ENCODE assay signal across 16 cellular contexts in genomic region chr1:40876436-40876761, GRCh38. TPM values are rescaled to one million over a fixed set of nuclear protein-coding genes. Genes with fewer than 3 reads are reported as not detected.
A peak's percentile ranks its signal among the peaks of the same experiment; 100 is the strongest.
DNase-seq lines count a peak whose midpoint lies in the region; ATAC-seq, FAIRE-seq and TF ChIP-seq lines count a peak whose summit lies in the region.
"Had no signal": no experiment of that assay in that cellular context is flagged by ENCODE, and none has a peak within 500 bp of the region (broad histone marks: within the 10 kb centered on the region; RNA-seq: fewer than 3 reads in every experiment).

No MANE protein-coding gene starts in this region.

- H2AFZ ChIP-seq in PC-3 (ENCODE audit: low read length), result no peak overlapping the region
- H2AFZ ChIP-seq in MM.1S (ENCODE audit: low read length), result no peak overlapping the region

- peak overlapping the region; percentile 30 for H3K27ac Mint-ChIP-seq in activated T-cell treated with anti-CD3 and anti-CD28 coated beads, Interleukin-2, amount 50 U/mL, for 72 hours
- H3K27ac Mint-ChIP-seq in natural killer cell, result peak overlapping the region; percentile 76 to 86
- H3K27ac Mint-ChIP-seq: CD4-positive, alpha-beta T cell had no signal

- H3K4me2 ChIP-seq in PC-3 (ENCODE audit: low read length) (no peak overlapping the region), MM.1S (ENCODE audit: low read depth, low read length) (no peak overlapping the region)

- peaks cover 6 to 10% of the 10 kb centered on the region in 2 donors for H3K9me3 Mint-ChIP-seq in activated T-cell treated with anti-CD3 and anti-CD28 coated beads, Interleukin-2, amount 50 U/mL, for 72 hours
- no peaks in the 10 kb centered on the region for H3K9me3 Mint-ChIP-seq in natural killer cell

- H3F3A ChIP-seq in PC-3 (ENCODE audit: low read length, unreplicated experiment), result peaks cover 9% of the 10 kb centered on the region
- no peaks in the 10 kb centered on the region for H3F3A ChIP-seq in MM.1S (ENCODE audit: insufficient read depth, low read length)

- FAIRE-seq in D721Med (lab: Jason Lieb, UNC) (no peak), H54 (lab: Jason Lieb, UNC) (no peak)
- FAIRE-seq: TTC549 had no signal

- intact Hi-C loops in PC-3 (cut with micrococcal nuclease) (no loop called here), natural killer cell (cut with micrococcal nuclease) (no loop called here)

- BruUV-seq in PC-3 (replicated peaks; lab: Mats Ljungman, UMichigan), result no TSS peak

- peaks cover 22% of the 10 kb centered on the region for H3K4me1 Mint-ChIP-seq in activated T-cell treated with anti-CD3 and anti-CD28 coated beads, Interleukin-2, amount 50 U/mL, for 72 hours (ENCODE audit: low read depth)
- peaks cover 34 to 42% of the 10 kb centered on the region in 2 donors for H3K4me1 Mint-ChIP-seq in natural killer cell
- H3K4me1 Mint-ChIP-seq: brain had no signal

- no peak overlapping the region for H3K4me3 ChIP-seq in PC-3 (ENCODE audit: low read length)
- no peak overlapping the region for H3K4me3 ChIP-seq in brain microvascular endothelial cell (ENCODE audit: low read depth, low read length)
- H3K4me3 ChIP-seq in MM.1S (ENCODE audit: low read length), result no peak overlapping the region

- H3K27me3 ChIP-seq in PC-3 (ENCODE audit: low read length) (no peaks in the 10 kb centered on the region), brain microvascular endothelial cell (replicated peaks) (no peaks in the 10 kb centered on the region), MM.1S (replicated peaks; ENCODE audit: insufficient read depth, low read length) (no peaks in the 10 kb centered on the region)

- ATAC-seq in activated T-cell treated with anti-CD3 and anti-CD28 coated beads, Interleukin-2, amount 50 U/mL, for 72 hours (replicated peaks in 1 of 2), result no peak
- ATAC-seq in PC-3 (no peak), natural killer cell (no peak)

- no peak overlapping the region for H3K4me3 Mint-ChIP-seq in activated T-cell treated with anti-CD3 and anti-CD28 coated beads, Interleukin-2, amount 50 U/mL, for 72 hours
- no peak overlapping the region for H3K4me3 Mint-ChIP-seq in natural killer cell
- H3K4me3 Mint-ChIP-seq: brain; CD4-positive, alpha-beta T cell had no signal

- no peak for DNase-seq in activated T-cell treated with anti-CD3 and anti-CD28 coated beads, Interleukin-2, amount 50 U/mL, for 72 hours
- DNase-seq in activated T-cell treated with anti-CD3 and anti-CD28 coated beads, Interleukin-2, amount 50 U/mL, for 48 hours, result no peak
- DNase-seq in PC-3, result no peak
- DNase-seq in brain microvascular endothelial cell, result no peak
- no peak for DNase-seq in natural killer cell
- DNase-seq in D721Med (ENCODE audit: insufficient read length, low spot score), result no peak
- no peak for DNase-seq in MM.1S
- no peak for DNase-seq in H54 (ENCODE audit: insufficient read length, low spot score)
- DNase-seq: left cardiac atrium, NCI-H1694, NCI-H2227 treated with DMSO at 0.1 percent for 48 hours, NCI-H82, retina had no signal

- H3K27me3 Mint-ChIP-seq in activated T-cell treated with anti-CD3 and anti-CD28 coated beads, Interleukin-2, amount 50 U/mL, for 72 hours (ENCODE audit: low read depth), result no peaks in the 10 kb centered on the region
- peaks cover 0 to 3% of the 10 kb centered on the region in 2 donors for H3K27me3 Mint-ChIP-seq in natural killer cell (ENCODE audit: low read depth in 2 of 2)
- H3K27me3 Mint-ChIP-seq: CD4-positive, alpha-beta T cell had no signal

- H3K27ac ChIP-seq in PC-3 (ENCODE audit: low read length) (peak overlapping the region; percentile 78), brain microvascular endothelial cell (peak overlapping the region; percentile 6), MM.1S (ENCODE audit: low read length) (no peak overlapping the region)

- TF ChIP-seq CTCF in PC-3 (conservative IDR thresholded peaks at IDR 0.05; ENCODE audit: low read depth, low read length), result no peak
- TF ChIP-seq CTCF in brain microvascular endothelial cell (IDR thresholded peaks at IDR 0.05; ENCODE audit: low read depth, low read length, missing control alignments), result no peak
- TF ChIP-seq CTCF in natural killer cell (IDR thresholded peaks at IDR 0.05), result no peak
- TF ChIP-seq CTCF in D721Med (IDR thresholded peaks at IDR 0.05; ENCODE audit: insufficient read depth, missing control alignments), result no peak
- TF ChIP-seq CTCF in MM.1S (IDR thresholded peaks at IDR 0.05; ENCODE audit: low read length), result no peak

- peaks cover 8% of the 10 kb centered on the region; the same call in 1 of the 2 replicates for H3K36me3 ChIP-seq in PC-3 (ENCODE audit: low read depth, low read length)
- H3K36me3 ChIP-seq in brain microvascular endothelial cell (replicated peaks), result no peaks in the 10 kb centered on the region
- no peaks in the 10 kb centered on the region for H3K36me3 ChIP-seq in MM.1S (replicated peaks; ENCODE audit: insufficient read depth, low read length)

- H3K4me1 ChIP-seq in PC-3 (ENCODE audit: insufficient read depth, low read length), result peaks cover 36% of the 10 kb centered on the region
- H3K4me1 ChIP-seq in MM.1S (ENCODE audit: low read length), result 0 out of 2 replicates have a peak, but pooled peaks cover 5% of the 10 kb centered on the region

- H3K9me3 ChIP-seq in PC-3 (ENCODE audit: low read length) (peaks cover 11% of the 10 kb centered on the region), MM.1S (replicated peaks; ENCODE audit: insufficient read depth, low read length) (no peaks in the 10 kb centered on the region)

- H4K20me1 ChIP-seq in PC-3 (ENCODE audit: low read length), result no peaks in the 10 kb centered on the region
- H4K20me1 ChIP-seq in MM.1S (ENCODE audit: insufficient read depth, low read length), result no peaks in the 10 kb centered on the region

- H3K9ac ChIP-seq in PC-3 (ENCODE audit: low read length), result no peak overlapping the region
- H3K9ac ChIP-seq in MM.1S (ENCODE audit: low read length), result no peak overlapping the region

- H3K9me2 ChIP-seq in PC-3 (replicated peaks; ENCODE audit: low read length) (no peaks in the 10 kb centered on the region), MM.1S (replicated peaks; ENCODE audit: insufficient read depth, low read length) (no peaks in the 10 kb centered on the region)

- TF ChIP-seq POLR2A in H54 (IDR thresholded peaks at IDR 0.05; ENCODE audit: low read depth, low read length), result no peak

- POLR2A ChIA-PET in PC-3 (lab: Charles Lee; ENCODE audit: unreplicated experiment), result interaction anchor here (0.6 to 0.9 kb wide), 2 partner anchors 16 to 19 kb away, joined by 3 read pairs; no protein-coding TSS in a partner anchor

- H3K79me2 ChIP-seq in PC-3 (ENCODE audit: low read length) (no peaks in the 10 kb centered on the region), MM.1S (ENCODE audit: low read length) (no peaks in the 10 kb centered on the region)

- CTCF ChIA-PET in PC-3 (lab: Charles Lee), result interaction anchor here (0.8 kb wide), 1 partner anchor 72 kb away, joined by 3 read pairs; no protein-coding TSS in a partner anchor

- peaks cover 12 to 16% of the 10 kb centered on the region in 2 donors for H3K36me3 Mint-ChIP-seq in activated T-cell treated with anti-CD3 and anti-CD28 coated beads, Interleukin-2, amount 50 U/mL, for 72 hours (ENCODE audit: insufficient read depth in 2 of 2)
- H3K36me3 Mint-ChIP-seq in natural killer cell, result no peaks in the 10 kb centered on the region
- H3K36me3 Mint-ChIP-seq: brain had no signal

- in situ Hi-C loops in brain microvascular endothelial cell (cut with HindIII; ENCODE audit: low pct_ligation_motif_present, low sequenced_read_pairs), result no loop called here

RNA-seq across cellular contexts. Expression of gene CITED4, which starts 14.2 kb away (rescaled TPM):
- total RNA-seq in activated T-cell treated with anti-CD3 and anti-CD28 coated beads, Interleukin-2, amount 50 U/mL, for 72 hours, result 1 to 10 TPM; 1.9 to 2.1 TPM
- 10.6 and 12.0 TPM in 2 replicates for total RNA-seq in PC-3 (2014; rRNA removed)
- 1 to 10 TPM; 3.5 to 7.7 (median 4.9) TPM for total RNA-seq in natural killer cell
